ENCODE assay signal across 15 cellular contexts in the genomic region with DNA sequence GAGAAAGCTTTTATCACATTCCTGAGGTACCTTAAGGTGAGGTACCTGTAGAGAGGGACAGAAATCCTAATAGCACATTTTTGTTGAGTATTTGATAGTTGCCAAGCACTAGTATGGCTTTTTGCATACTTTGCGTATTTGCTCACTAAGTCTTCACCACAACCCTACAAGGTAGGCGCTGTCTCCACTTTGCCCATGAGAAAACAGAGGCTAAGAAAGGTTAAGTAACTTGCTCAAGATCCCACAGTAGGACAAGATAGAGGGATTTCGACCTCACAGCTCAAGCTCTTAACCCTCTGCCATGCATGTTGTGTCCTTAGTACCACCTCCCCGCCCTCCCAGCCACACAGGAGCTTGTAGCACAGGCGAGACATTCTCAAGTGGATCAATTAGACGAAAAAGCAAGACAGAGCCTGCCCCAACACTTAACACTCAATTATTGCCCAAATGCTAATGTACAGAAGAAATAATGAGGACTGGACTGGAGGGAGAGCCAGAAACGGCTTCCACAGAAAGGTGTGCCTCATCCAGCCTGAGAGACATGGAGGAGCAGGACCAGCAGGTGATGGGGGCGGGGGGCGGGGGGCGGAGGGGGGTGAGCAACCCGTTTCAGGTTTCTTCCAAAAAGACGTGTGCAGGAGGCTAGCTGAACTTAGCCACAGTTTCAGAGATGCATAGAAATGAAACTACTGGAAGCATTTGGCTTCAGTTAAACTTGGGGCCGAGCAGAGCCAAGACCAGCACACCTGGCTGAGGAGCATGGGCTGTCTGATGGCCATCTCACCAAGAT. TPM values are rescaled to one million over a fixed set of nuclear protein-coding genes. Genes with fewer than 3 reads are reported as not detected.
DNase-seq lines count a peak whose midpoint lies in the region; ATAC-seq and TF ChIP-seq lines count a peak whose summit lies in the region.
"Had no signal": no experiment of that assay in that cellular context is flagged by ENCODE, and none has a peak within 500 bp of the region (broad histone marks: within the 10 kb centered on the region; RNA-seq: fewer than 3 reads in every experiment).

No MANE protein-coding gene starts in this region.

- no peaks in the 10 kb centered on the region for H3K36me3 ChIP-seq in BLaER1 treated with 17β-estradiol and CSF1 and Interleukin-3, amounts not matched to agents 10 nM and 100 nM
- H3K36me3 ChIP-seq in RWPE2 (ENCODE audit: low read depth) = no peaks in the 10 kb centered on the region
- H3K36me3 ChIP-seq: right atrium auricular region, stomach had no signal

- H4K20me1 ChIP-seq in BLaER1 treated with 17β-estradiol and CSF1 and Interleukin-3, amounts not matched to agents 10 nM and 100 nM = no peaks in the 10 kb centered on the region

- H3K4me1 ChIP-seq in BLaER1 treated with 17β-estradiol and CSF1 and Interleukin-3, amounts not matched to agents 10 nM and 100 nM = peaks cover 50 to 78% (median 70%) of the 10 kb centered on the region in 10 experiments
- H3K4me1 ChIP-seq in RWPE2 (ENCODE audit: insufficient read depth, poor library complexity, severe bottlenecking) (peaks cover 31% of the 10 kb centered on the region), foreskin keratinocyte (peaks cover 45% of the 10 kb centered on the region)

- H3K4me3 ChIP-seq in BLaER1 treated with 17β-estradiol and CSF1 and Interleukin-3, amounts not matched to agents 10 nM and 100 nM = no peak overlapping the region
- no peak overlapping the region for H3K4me3 ChIP-seq in RWPE2 (ENCODE audit: severe bottlenecking)
- H3K4me3 ChIP-seq: right atrium auricular region, stomach had no signal

- no peaks in the 10 kb centered on the region for H3K27me3 ChIP-seq in BLaER1 treated with 17β-estradiol and CSF1 and Interleukin-3, amounts not matched to agents 10 nM and 100 nM
- H3K27me3 ChIP-seq in RWPE2 (ENCODE audit: insufficient read depth, poor library complexity, severe bottlenecking) (no peaks in the 10 kb centered on the region), foreskin keratinocyte (no peaks in the 10 kb centered on the region)
- H3K27me3 ChIP-seq: right atrium auricular region, stomach had no signal

- peak overlapping the region in 8 of 11 experiments; percentile 77 to 94 (median 87); a peak in 12 of 22 replicates for H3K4me2 ChIP-seq in BLaER1 treated with 17β-estradiol and CSF1 and Interleukin-3, amounts not matched to agents 10 nM and 100 nM

- TF ChIP-seq CTCF in RWPE2 (IDR thresholded peaks at IDR 0.05; ENCODE audit: poor library complexity, severe bottlenecking) (no peak), foreskin keratinocyte (conservative IDR thresholded peaks at IDR 0.05) (no peak)

- H3K27ac ChIP-seq in BLaER1 treated with 17β-estradiol and CSF1 and Interleukin-3, amounts not matched to agents 10 nM and 100 nM = peak overlapping the region in 3 of 11 experiments; percentile 10 to 54 (median 21); a peak in 4 of 22 replicates
- H3K27ac ChIP-seq in RWPE2 (ENCODE audit: poor library complexity, severe bottlenecking) (peak overlapping the region; percentile 80), foreskin keratinocyte (peak overlapping the region; percentile 83)
- H3K27ac ChIP-seq: right atrium auricular region had no signal

- peaks cover 0 to 13% (median 4%) of the 10 kb centered on the region in 11 experiments; a peak in 8 of 22 replicates for H3K9me3 ChIP-seq in BLaER1 treated with 17β-estradiol and CSF1 and Interleukin-3, amounts not matched to agents 10 nM and 100 nM (replicated peaks in 1 of 11)
- H3K9me3 ChIP-seq in RWPE2 (ENCODE audit: severe bottlenecking) = no peaks in the 10 kb centered on the region
- H3K9me3 ChIP-seq: right atrium auricular region, stomach had no signal

- ATAC-seq in RWPE2 (ENCODE audit: low read depth) (no peak; the same call in 1 of the 3 replicates), foreskin keratinocyte (peak; percentile 31)

- DNase-seq in NCI-H1105 treated with DMSO at 0.1 percent for 48 hours (lab: John Stamatoyannopoulos, UW) = peak; percentile 99
- DNase-seq in RWPE2 (ENCODE audit: low spot score) = no peak
- DNase-seq in foreskin keratinocyte = no peak
- DNase-seq in CD1c-positive myeloid dendritic cell (ENCODE audit: extremely low spot score) = no peak
- no peak for DNase-seq in RKO (ENCODE audit: low spot score)
- DNase-seq in hippocampal formation (lab: John Stamatoyannopoulos, UW) = no peak
- DNase-seq in central memory CD4-positive, alpha-beta T cell = no peak
- DNase-seq: activated gamma-delta T cell treated with Interleukin-2 at 50 U/mL for 16 hours; CD4-positive, CD25-positive, alpha-beta regulatory T cell; cerebellar nuclear complex; left colon; NCI-H510A; stomach had no signal

- no peak overlapping the region; a peak in 1 of 22 replicates for H3K9ac ChIP-seq in BLaER1 treated with 17β-estradiol and CSF1 and Interleukin-3, amounts not matched to agents 10 nM and 100 nM

RNA-seq across cellular contexts. Expression of a gene that starts 26.7 kb away (rescaled TPM):
- total RNA-seq in foreskin keratinocyte = 1,058 and 1,283 TPM in 2 replicates
- 489 and 531 TPM in 2 replicates for polyA plus RNA-seq in foreskin keratinocyte
